In genomic region chr18:77066689-77067088, GRCh38 we compare ENCODE assay signal across 10 cellular contexts.
A peak's percentile ranks its signal among the peaks of the same experiment; 100 is the strongest.
DNase-seq lines count a peak whose midpoint lies in the region; TF ChIP-seq lines count a peak whose summit lies in the region.
"Had no signal": no experiment of that assay in that cellular context is flagged by ENCODE, and none has a peak within 500 bp of the region (broad histone marks: within the 10 kb centered on the region; RNA-seq: fewer than 3 reads in every experiment).

No MANE protein-coding gene starts in this region.

- H4K20me1 ChIP-seq in BLaER1 (peaks cover 91% of the 10 kb centered on the region), Loucy (ENCODE audit: insufficient read depth, low read length, poor library complexity, severe bottlenecking) (no peaks in the 10 kb centered on the region)

- H3K9ac ChIP-seq in BLaER1, result no peak overlapping the region
- H3K9ac ChIP-seq in Loucy (ENCODE audit: low read depth, low read length, poor library complexity, severe bottlenecking), result peak overlapping the region; percentile 72
- no peak overlapping the region for H3K9ac ChIP-seq in duodenal mucosa (ENCODE audit: low read depth in 1 of 2, low read length in 2 of 2)
- H3K9ac ChIP-seq in parathyroid adenoma, result no peak overlapping the region

- peak overlapping the region; percentile 63; the same call in 1 of the 2 replicates for H3K27ac ChIP-seq in BLaER1
- H3K27ac ChIP-seq in duodenal mucosa (ENCODE audit: low read depth, low read length), result peak overlapping the region; percentile 53
- peak overlapping the region; percentile 63 for H3K27ac ChIP-seq in parathyroid adenoma

- no peak for DNase-seq in NCI-H510A (lab: John Stamatoyannopoulos, UW)
- DNase-seq in stimulated activated CD4-positive, alpha-beta T cell treated with anti-CD3 and anti-CD28 coated beads, Interleukin-2, amount 100 ng/mL, for 48 hours, result no peak
- DNase-seq in NOMO-1 treated with DMSO at 0.1 percent for 48 hours (lab: John Stamatoyannopoulos, UW; ENCODE audit: unreplicated experiment), result no peak
- DNase-seq in NCI-H2227 (lab: John Stamatoyannopoulos, UW; ENCODE audit: unreplicated experiment), result no peak
- DNase-seq: NCI-H2081 had no signal

- no peaks in the 10 kb centered on the region for H3K9me2 ChIP-seq in Loucy (replicated peaks; ENCODE audit: low read depth, low read length)

- H3K4me1 ChIP-seq in BLaER1, result peaks cover 93% of the 10 kb centered on the region
- peaks cover 94% of the 10 kb centered on the region for H3K4me1 ChIP-seq in Loucy (ENCODE audit: insufficient read depth, low read length, poor library complexity, severe bottlenecking)
- peaks cover 46 to 68% of the 10 kb centered on the region in 2 donors for H3K4me1 ChIP-seq in duodenal mucosa (ENCODE audit: control insufficient read depth in 1 of 2, insufficient read depth in 2 of 2, low read length in 2 of 2)
- peaks cover 42% of the 10 kb centered on the region for H3K4me1 ChIP-seq in parathyroid adenoma

- H3K4me2 ChIP-seq in BLaER1, result peak overlapping the region; percentile 73
- peak overlapping the region; percentile 40 for H3K4me2 ChIP-seq in Loucy (ENCODE audit: low read depth, low read length, poor library complexity, severe bottlenecking)
- no peak overlapping the region for H3K4me2 ChIP-seq in parathyroid adenoma (ENCODE audit: low read length)

- H3F3A ChIP-seq in Loucy (ENCODE audit: low read depth), result peaks cover 23% of the 10 kb centered on the region

- H3K36me3 ChIP-seq in BLaER1 (peaks cover 79% of the 10 kb centered on the region), Loucy (ENCODE audit: insufficient read depth, low read length) (no peaks in the 10 kb centered on the region), duodenal mucosa (ENCODE audit: control insufficient read depth in 1 of 2, insufficient read depth in 2 of 2, low read length in 2 of 2) (peaks cover 0 to 20% of the 10 kb centered on the region in 2 donors), parathyroid adenoma (ENCODE audit: control insufficient read depth, insufficient read depth, low read length) (no peaks in the 10 kb centered on the region)

- H3K4me3 ChIP-seq in BLaER1 (no peak overlapping the region), Loucy (ENCODE audit: low read length, poor library complexity, severe bottlenecking) (no peak overlapping the region), duodenal mucosa (ENCODE audit: low read depth in 1 of 2, low read length in 2 of 2) (no peak overlapping the region), parathyroid adenoma (ENCODE audit: low read depth, low read length) (no peak overlapping the region)
- H3K4me3 ChIP-seq: mucosa of descending colon had no signal

- no peak for TF ChIP-seq CTCF in Loucy (conservative IDR thresholded peaks at IDR 0.05; ENCODE audit: low read length)
- no peak for TF ChIP-seq CTCF in parathyroid adenoma (IDR thresholded peaks at IDR 0.05)

- H3K9me3 ChIP-seq in BLaER1, result no peaks in the 10 kb centered on the region
- H3K9me3 ChIP-seq in Loucy (ENCODE audit: insufficient read depth, low read depth, low read length), result no peaks in the 10 kb centered on the region
- H3K9me3 ChIP-seq in duodenal mucosa (ENCODE audit: control insufficient read depth in 1 of 2, low read length in 2 of 2), result no peaks in the 10 kb centered on the region
- H3K9me3 ChIP-seq in parathyroid adenoma (ENCODE audit: control insufficient read depth, low read length), result no peaks in the 10 kb centered on the region
- H3K9me3 ChIP-seq: mucosa of descending colon had no signal

- H3K79me2 ChIP-seq in Loucy (ENCODE audit: insufficient read depth, low read length), result peaks cover 5% of the 10 kb centered on the region; the same call in 1 of the 2 replicates
- H3K79me2 ChIP-seq in parathyroid adenoma, result peaks cover 35% of the 10 kb centered on the region

- H2AFZ ChIP-seq in Loucy (ENCODE audit: low read length) (no peak overlapping the region), parathyroid adenoma (no peak overlapping the region)

- H3K27me3 ChIP-seq in BLaER1, result no peaks in the 10 kb centered on the region
- no peaks in the 10 kb centered on the region for H3K27me3 ChIP-seq in Loucy (ENCODE audit: insufficient read depth, low read length, poor library complexity, severe bottlenecking)
- no peaks in the 10 kb centered on the region for H3K27me3 ChIP-seq in duodenal mucosa (ENCODE audit: control insufficient read depth in 1 of 2, insufficient read depth in 2 of 2, low read length in 2 of 2)
- H3K27me3 ChIP-seq in parathyroid adenoma (ENCODE audit: control insufficient read depth, insufficient read depth, low read length), result no peaks in the 10 kb centered on the region
